Comparison of ENCODE assay signal across 1 cellular context in genomic region chr10:131897297-131897899, GRCh38.
TF ChIP-seq lines count a peak whose summit lies in the region.

No MANE protein-coding gene starts in this region.

TF ChIP-seq in K562, 482 proteins besides CTCF, POLR2A, EP300 and RAD21 (continued from another document and continues in another):
- TF ChIP-seq CCNT2 (IDR thresholded peaks at IDR 0.05; ENCODE audit: borderline replicate concordance, extremely low read depth, insufficient read length, low read depth, low read length): no peak
- TF ChIP-seq, protein P1, sequence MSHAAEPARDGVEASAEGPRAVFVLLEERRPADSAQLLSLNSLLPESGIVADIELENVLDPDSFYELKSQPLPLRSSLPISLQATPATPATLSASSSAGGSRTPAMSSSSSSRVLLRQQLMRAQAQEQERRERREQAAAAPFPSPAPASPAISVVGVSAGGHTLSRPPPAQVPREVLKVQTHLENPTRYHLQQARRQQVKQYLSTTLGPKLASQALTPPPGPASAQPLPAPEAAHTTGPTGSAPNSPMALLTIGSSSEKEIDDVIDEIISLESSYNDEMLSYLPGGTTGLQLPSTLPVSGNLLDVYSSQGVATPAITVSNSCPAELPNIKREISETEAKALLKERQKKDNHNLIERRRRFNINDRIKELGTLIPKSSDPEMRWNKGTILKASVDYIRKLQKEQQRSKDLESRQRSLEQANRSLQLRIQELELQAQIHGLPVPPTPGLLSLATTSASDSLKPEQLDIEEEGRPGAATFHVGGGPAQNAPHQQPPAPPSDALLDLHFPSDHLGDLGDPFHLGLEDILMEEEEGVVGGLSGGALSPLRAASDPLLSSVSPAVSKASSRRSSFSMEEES (CRISPR knock-in tag; IDR thresholded peaks at IDR 0.05): no peak
- no peak for TF ChIP-seq CSDE1 (IDR thresholded peaks at IDR 0.05)
- TF ChIP-seq E2F3 (CRISPR knock-in tag; IDR thresholded peaks at IDR 0.05): 0 out of 2 replicates have a peak, but pooled peaks have one; percentile 54
- no peak for TF ChIP-seq ATF1 (CRISPR knock-in tag; IDR thresholded peaks at IDR 0.05)
- peak; percentile 58 for TF ChIP-seq ATF1 (tag; IDR thresholded peaks at IDR 0.05)
- TF ChIP-seq GABPB2 (CRISPR knock-in tag; conservative IDR thresholded peaks at IDR 0.05): no peak
- TF ChIP-seq, protein P2, sequence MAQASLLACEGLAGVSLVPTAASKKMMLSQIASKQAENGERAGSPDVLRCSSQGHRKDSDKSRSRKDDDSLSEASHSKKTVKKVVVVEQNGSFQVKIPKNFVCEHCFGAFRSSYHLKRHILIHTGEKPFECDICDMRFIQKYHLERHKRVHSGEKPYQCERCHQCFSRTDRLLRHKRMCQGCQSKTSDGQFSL (CRISPR knock-in tag; IDR thresholded peaks at IDR 0.05): no peak
- TF ChIP-seq, protein P2 (tag; IDR thresholded peaks at IDR 0.05): no peak
- no peak for TF ChIP-seq ZNF143 (CRISPR knock-in tag; IDR thresholded peaks at IDR 0.05)
- no peak for TF ChIP-seq ZBTB12 (CRISPR knock-in tag; IDR thresholded peaks at IDR 0.05)
- no peak for TF ChIP-seq ZNF146 (CRISPR knock-in tag; IDR thresholded peaks at IDR 0.05; ENCODE audit: unreplicated experiment)
- TF ChIP-seq SMARCC2 (IDR thresholded peaks at IDR 0.05; ENCODE audit: low read depth): no peak
- TF ChIP-seq CREB3 (tag; conservative IDR thresholded peaks at IDR 0.05; ENCODE audit: low read depth): no peak
- TF ChIP-seq HES1 (IDR thresholded peaks at IDR 0.05; ENCODE audit: low read depth): peak; percentile 53; the same call in 1 of the 2 replicates
- TF ChIP-seq PPARD (CRISPR knock-in tag; IDR thresholded peaks at IDR 0.05): no peak
- no peak for TF ChIP-seq CBX5 (IDR thresholded peaks at IDR 0.05; ENCODE audit: borderline replicate concordance, low read depth)
- no peak for TF ChIP-seq ZFP91 (CRISPR knock-in tag; IDR thresholded peaks at IDR 0.05)
- TF ChIP-seq, protein P3, sequence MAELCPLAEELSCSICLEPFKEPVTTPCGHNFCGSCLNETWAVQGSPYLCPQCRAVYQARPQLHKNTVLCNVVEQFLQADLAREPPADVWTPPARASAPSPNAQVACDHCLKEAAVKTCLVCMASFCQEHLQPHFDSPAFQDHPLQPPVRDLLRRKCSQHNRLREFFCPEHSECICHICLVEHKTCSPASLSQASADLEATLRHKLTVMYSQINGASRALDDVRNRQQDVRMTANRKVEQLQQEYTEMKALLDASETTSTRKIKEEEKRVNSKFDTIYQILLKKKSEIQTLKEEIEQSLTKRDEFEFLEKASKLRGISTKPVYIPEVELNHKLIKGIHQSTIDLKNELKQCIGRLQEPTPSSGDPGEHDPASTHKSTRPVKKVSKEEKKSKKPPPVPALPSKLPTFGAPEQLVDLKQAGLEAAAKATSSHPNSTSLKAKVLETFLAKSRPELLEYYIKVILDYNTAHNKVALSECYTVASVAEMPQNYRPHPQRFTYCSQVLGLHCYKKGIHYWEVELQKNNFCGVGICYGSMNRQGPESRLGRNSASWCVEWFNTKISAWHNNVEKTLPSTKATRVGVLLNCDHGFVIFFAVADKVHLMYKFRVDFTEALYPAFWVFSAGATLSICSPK (IDR thresholded peaks at IDR 0.05; ENCODE audit: borderline replicate concordance): no peak
- no peak for TF ChIP-seq ZNF449 (CRISPR knock-in tag; IDR thresholded peaks at IDR 0.05)
- TF ChIP-seq RCOR1 (IDR thresholded peaks at IDR 0.05; ENCODE audit: borderline replicate concordance in 1 of 2, low read depth in 2 of 2, low read length in 2 of 2): peak in 1 of 2 experiments; percentile 59; a peak in 2 of 4 replicates
- TF ChIP-seq ZNF444 (CRISPR knock-in tag; IDR thresholded peaks at IDR 0.05): no peak
- no peak for TF ChIP-seq RUNX1 (IDR thresholded peaks at IDR 0.05; ENCODE audit: low read depth)
- TF ChIP-seq ZNF668 (CRISPR knock-in tag; IDR thresholded peaks at IDR 0.05): no peak
- no peak for TF ChIP-seq KAT2B (IDR thresholded peaks at IDR 0.05; ENCODE audit: low read depth, low read length)
- TF ChIP-seq, protein P4, sequence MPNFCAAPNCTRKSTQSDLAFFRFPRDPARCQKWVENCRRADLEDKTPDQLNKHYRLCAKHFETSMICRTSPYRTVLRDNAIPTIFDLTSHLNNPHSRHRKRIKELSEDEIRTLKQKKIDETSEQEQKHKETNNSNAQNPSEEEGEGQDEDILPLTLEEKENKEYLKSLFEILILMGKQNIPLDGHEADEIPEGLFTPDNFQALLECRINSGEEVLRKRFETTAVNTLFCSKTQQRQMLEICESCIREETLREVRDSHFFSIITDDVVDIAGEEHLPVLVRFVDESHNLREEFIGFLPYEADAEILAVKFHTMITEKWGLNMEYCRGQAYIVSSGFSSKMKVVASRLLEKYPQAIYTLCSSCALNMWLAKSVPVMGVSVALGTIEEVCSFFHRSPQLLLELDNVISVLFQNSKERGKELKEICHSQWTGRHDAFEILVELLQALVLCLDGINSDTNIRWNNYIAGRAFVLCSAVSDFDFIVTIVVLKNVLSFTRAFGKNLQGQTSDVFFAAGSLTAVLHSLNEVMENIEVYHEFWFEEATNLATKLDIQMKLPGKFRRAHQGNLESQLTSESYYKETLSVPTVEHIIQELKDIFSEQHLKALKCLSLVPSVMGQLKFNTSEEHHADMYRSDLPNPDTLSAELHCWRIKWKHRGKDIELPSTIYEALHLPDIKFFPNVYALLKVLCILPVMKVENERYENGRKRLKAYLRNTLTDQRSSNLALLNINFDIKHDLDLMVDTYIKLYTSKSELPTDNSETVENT (CRISPR knock-in tag; IDR thresholded peaks at IDR 0.05): no peak
- TF ChIP-seq POLR2AphosphoS5 (IDR thresholded peaks at IDR 0.05; ENCODE audit: control insufficient read depth, insufficient read depth, low read depth, low read length): peak; percentile 53; the same call in 1 of the 2 replicates
- TF ChIP-seq, protein P5, sequence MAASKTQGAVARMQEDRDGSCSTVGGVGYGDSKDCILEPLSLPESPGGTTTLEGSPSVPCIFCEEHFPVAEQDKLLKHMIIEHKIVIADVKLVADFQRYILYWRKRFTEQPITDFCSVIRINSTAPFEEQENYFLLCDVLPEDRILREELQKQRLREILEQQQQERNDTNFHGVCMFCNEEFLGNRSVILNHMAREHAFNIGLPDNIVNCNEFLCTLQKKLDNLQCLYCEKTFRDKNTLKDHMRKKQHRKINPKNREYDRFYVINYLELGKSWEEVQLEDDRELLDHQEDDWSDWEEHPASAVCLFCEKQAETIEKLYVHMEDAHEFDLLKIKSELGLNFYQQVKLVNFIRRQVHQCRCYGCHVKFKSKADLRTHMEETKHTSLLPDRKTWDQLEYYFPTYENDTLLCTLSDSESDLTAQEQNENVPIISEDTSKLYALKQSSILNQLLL (CRISPR knock-in tag; IDR thresholded peaks at IDR 0.05; ENCODE audit: borderline replicate concordance): no peak
- no peak for TF ChIP-seq RBM22 (IDR thresholded peaks at IDR 0.05; ENCODE audit: low read depth, low read length, poor library complexity, severe bottlenecking)
- 0 out of 2 replicates have a peak, but pooled peaks have one; percentile 43 for TF ChIP-seq ZNF212 (CRISPR knock-in tag; IDR thresholded peaks at IDR 0.05)
- TF ChIP-seq STAT5A (IDR thresholded peaks at IDR 0.05; ENCODE audit: borderline replicate concordance, low read length): peak; percentile 30; the same call in 1 of the 2 replicates
- TF ChIP-seq GTF3C2 (IDR thresholded peaks at IDR 0.05; ENCODE audit: borderline replicate concordance, extremely low read depth, insufficient read length): no peak
- TF ChIP-seq MAFG (tag; conservative IDR thresholded peaks at IDR 0.05): no peak
- no peak for TF ChIP-seq HDAC6 (IDR thresholded peaks at IDR 0.05; ENCODE audit: low read depth, low read length)
- TF ChIP-seq, protein P6, sequence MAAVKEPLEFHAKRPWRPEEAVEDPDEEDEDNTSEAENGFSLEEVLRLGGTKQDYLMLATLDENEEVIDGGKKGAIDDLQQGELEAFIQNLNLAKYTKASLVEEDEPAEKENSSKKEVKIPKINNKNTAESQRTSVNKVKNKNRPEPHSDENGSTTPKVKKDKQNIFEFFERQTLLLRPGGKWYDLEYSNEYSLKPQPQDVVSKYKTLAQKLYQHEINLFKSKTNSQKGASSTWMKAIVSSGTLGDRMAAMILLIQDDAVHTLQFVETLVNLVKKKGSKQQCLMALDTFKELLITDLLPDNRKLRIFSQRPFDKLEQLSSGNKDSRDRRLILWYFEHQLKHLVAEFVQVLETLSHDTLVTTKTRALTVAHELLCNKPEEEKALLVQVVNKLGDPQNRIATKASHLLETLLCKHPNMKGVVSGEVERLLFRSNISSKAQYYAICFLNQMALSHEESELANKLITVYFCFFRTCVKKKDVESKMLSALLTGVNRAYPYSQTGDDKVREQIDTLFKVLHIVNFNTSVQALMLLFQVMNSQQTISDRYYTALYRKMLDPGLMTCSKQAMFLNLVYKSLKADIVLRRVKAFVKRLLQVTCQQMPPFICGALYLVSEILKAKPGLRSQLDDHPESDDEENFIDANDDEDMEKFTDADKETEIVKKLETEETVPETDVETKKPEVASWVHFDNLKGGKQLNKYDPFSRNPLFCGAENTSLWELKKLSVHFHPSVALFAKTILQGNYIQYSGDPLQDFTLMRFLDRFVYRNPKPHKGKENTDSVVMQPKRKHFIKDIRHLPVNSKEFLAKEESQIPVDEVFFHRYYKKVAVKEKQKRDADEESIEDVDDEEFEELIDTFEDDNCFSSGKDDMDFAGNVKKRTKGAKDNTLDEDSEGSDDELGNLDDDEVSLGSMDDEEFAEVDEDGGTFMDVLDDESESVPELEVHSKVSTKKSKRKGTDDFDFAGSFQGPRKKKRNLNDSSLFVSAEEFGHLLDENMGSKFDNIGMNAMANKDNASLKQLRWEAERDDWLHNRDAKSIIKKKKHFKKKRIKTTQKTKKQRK (IDR thresholded peaks at IDR 0.05; ENCODE audit: borderline replicate concordance, low read depth, low read length): no peak
- peak in 1 of 2 experiments; percentile 55; a peak in 1 of 4 replicates for TF ChIP-seq ARNT (IDR thresholded peaks at IDR 0.05)
- no peak for TF ChIP-seq NFE2 (IDR thresholded peaks at IDR 0.05; ENCODE audit: low read depth)
- no peak for TF ChIP-seq TSC22D4 (tag; IDR thresholded peaks at IDR 0.05)
